In the genomic region with DNA sequence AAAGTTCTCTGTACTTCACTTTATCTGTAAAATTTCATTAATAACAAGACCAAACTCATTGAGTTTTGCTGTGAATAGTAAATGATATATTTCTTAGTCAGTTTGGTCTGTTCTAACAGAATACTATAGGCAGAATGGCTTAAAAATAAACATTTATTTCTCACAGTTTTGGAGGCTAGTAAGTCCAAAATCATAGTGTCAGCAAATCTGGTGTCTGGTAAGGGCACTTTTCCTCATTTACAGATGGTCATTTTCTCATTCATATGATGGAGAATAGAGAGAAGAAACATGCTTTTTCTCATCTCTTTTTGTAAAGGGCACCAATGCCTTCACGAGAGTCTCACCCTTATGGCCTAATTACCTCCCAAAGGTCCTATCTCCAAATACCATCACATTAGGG, we compare ENCODE assay signal across 7 cellular contexts.
"Had no signal": no experiment of that assay in that cellular context is flagged by ENCODE, and none has a peak within 500 bp of the region (broad histone marks: within the 10 kb centered on the region; RNA-seq: fewer than 3 reads in every experiment).

No MANE protein-coding gene starts in this region.

- H3K27ac Mint-ChIP-seq: GM23338, H9 had no signal

- FAIRE-seq: H1, H54, HTR-8/SVneo had no signal

- H2AFZ ChIP-seq: GM23338 had no signal

- H3K4me3 Mint-ChIP-seq: GM23338, H9 had no signal

- H3K4me1 Mint-ChIP-seq: GM23338, H9 had no signal

- H3K4me2 ChIP-seq: GM23338 had no signal

- DNase-seq: H9, HCEC 1CT, KBM-7 had no signal

- H3K9me3 Mint-ChIP-seq: GM23338, H9 had no signal

- ATAC-seq: GM23338 had no signal

- H3K4me3 ChIP-seq: GM23338 had no signal
